In the genomic region with DNA sequence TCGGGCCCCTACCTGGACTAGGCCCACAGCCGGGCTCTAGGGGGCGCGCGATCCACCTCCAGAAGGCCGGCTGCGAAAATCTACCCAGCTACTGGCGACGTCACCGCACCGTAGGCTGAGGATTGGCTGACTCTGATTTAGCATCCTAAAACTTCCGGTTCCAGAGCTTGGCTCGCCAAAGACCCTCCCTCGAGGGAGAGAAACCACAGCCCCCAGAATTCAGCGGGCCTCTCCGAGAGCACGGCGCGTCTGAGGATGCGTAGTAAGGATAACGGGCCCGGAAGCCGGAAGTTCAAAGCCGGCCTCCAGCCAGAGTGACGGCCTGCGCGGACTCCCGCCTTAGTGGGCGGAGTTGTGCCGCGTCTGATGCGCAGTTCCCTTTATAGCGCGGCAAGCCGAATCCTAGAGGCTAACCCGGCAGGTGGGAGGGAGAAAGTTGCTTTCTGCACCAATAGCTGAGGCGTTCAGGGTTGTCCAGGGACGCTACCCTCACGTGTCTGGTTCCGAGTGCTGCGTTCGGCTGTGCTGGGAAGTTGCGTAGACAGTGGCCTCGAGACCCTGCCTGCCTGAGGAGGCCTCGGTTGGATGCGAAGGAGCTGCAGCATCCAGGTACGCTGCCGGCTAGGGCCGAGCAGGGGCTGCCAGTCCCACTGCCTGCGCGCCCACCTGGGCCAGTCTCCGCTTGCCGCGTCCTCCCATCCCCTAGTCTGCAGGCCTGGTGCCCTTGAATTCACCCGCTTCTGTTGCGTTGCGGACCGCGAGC, we compare ENCODE assay signal across 1 cellular context.
A peak's percentile ranks its signal among the peaks of the same experiment; 100 is the strongest.
TF ChIP-seq lines count a peak whose summit lies in the region.

A gene (plus strand): TSS at position 544 of the 763 bp plus-strand sequence. CDS start 7,808 bp downstream, outside the sequence.

TF ChIP-seq in K562, 482 proteins besides CTCF, POLR2A, EP300 and RAD21 (continued from another document and continues in another):
- TF ChIP-seq, protein P1, sequence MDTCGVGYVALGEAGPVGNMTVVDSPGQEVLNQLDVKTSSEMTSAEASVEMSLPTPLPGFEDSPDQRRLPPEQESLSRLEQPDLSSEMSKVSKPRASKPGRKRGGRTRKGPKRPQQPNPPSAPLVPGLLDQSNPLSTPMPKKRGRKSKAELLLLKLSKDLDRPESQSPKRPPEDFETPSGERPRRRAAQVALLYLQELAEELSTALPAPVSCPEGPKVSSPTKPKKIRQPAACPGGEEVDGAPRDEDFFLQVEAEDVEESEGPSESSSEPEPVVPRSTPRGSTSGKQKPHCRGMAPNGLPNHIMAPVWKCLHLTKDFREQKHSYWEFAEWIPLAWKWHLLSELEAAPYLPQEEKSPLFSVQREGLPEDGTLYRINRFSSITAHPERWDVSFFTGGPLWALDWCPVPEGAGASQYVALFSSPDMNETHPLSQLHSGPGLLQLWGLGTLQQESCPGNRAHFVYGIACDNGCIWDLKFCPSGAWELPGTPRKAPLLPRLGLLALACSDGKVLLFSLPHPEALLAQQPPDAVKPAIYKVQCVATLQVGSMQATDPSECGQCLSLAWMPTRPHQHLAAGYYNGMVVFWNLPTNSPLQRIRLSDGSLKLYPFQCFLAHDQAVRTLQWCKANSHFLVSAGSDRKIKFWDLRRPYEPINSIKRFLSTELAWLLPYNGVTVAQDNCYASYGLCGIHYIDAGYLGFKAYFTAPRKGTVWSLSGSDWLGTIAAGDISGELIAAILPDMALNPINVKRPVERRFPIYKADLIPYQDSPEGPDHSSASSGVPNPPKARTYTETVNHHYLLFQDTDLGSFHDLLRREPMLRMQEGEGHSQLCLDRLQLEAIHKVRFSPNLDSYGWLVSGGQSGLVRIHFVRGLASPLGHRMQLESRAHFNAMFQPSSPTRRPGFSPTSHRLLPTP (IDR thresholded peaks at IDR 0.05; ENCODE audit: borderline replicate concordance, extremely low read depth, insufficient read length) = no peak
- no peak for TF ChIP-seq ARID1B (IDR thresholded peaks at IDR 0.05)
- TF ChIP-seq MAFK (IDR thresholded peaks at IDR 0.05; ENCODE audit: low read length) = no peak
- no peak for TF ChIP-seq KLF10 (CRISPR knock-in tag; IDR thresholded peaks at IDR 0.05)
- no peak for TF ChIP-seq ZNF354B (CRISPR knock-in tag; IDR thresholded peaks at IDR 0.05)
- TF ChIP-seq, protein P2, sequence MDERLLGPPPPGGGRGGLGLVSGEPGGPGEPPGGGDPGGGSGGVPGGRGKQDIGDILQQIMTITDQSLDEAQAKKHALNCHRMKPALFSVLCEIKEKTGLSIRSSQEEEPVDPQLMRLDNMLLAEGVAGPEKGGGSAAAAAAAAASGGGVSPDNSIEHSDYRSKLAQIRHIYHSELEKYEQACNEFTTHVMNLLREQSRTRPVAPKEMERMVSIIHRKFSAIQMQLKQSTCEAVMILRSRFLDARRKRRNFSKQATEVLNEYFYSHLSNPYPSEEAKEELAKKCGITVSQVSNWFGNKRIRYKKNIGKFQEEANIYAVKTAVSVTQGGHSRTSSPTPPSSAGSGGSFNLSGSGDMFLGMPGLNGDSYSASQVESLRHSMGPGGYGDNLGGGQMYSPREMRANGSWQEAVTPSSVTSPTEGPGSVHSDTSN (CRISPR knock-in tag; IDR thresholded peaks at IDR 0.05; ENCODE audit: low read depth) = peak; percentile 43; the same call in 1 of the 2 replicates
- TF ChIP-seq, protein P2 (tag; conservative IDR thresholded peaks at IDR 0.05; ENCODE audit: low read depth) = peak; percentile 92
- TF ChIP-seq SIN3A (IDR thresholded peaks at IDR 0.05; ENCODE audit: borderline replicate concordance in 2 of 2, control insufficient read depth in 1 of 2, low read depth in 2 of 2, low read length in 2 of 2) = peak; percentile 58 to 61; a peak in 1 of 4 replicates
- peak; percentile 93 for TF ChIP-seq GABPB1 (CRISPR knock-in tag; IDR thresholded peaks at IDR 0.05)
- TF ChIP-seq, protein P3, sequence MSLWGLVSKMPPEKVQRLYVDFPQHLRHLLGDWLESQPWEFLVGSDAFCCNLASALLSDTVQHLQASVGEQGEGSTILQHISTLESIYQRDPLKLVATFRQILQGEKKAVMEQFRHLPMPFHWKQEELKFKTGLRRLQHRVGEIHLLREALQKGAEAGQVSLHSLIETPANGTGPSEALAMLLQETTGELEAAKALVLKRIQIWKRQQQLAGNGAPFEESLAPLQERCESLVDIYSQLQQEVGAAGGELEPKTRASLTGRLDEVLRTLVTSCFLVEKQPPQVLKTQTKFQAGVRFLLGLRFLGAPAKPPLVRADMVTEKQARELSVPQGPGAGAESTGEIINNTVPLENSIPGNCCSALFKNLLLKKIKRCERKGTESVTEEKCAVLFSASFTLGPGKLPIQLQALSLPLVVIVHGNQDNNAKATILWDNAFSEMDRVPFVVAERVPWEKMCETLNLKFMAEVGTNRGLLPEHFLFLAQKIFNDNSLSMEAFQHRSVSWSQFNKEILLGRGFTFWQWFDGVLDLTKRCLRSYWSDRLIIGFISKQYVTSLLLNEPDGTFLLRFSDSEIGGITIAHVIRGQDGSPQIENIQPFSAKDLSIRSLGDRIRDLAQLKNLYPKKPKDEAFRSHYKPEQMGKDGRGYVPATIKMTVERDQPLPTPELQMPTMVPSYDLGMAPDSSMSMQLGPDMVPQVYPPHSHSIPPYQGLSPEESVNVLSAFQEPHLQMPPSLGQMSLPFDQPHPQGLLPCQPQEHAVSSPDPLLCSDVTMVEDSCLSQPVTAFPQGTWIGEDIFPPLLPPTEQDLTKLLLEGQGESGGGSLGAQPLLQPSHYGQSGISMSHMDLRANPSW (CRISPR knock-in tag; IDR thresholded peaks at IDR 0.05) = no peak
- no peak for TF ChIP-seq ZNF785 (CRISPR knock-in tag; IDR thresholded peaks at IDR 0.05)
- no peak for TF ChIP-seq BACH1 (tag; IDR thresholded peaks at IDR 0.05)
- TF ChIP-seq, protein P4, sequence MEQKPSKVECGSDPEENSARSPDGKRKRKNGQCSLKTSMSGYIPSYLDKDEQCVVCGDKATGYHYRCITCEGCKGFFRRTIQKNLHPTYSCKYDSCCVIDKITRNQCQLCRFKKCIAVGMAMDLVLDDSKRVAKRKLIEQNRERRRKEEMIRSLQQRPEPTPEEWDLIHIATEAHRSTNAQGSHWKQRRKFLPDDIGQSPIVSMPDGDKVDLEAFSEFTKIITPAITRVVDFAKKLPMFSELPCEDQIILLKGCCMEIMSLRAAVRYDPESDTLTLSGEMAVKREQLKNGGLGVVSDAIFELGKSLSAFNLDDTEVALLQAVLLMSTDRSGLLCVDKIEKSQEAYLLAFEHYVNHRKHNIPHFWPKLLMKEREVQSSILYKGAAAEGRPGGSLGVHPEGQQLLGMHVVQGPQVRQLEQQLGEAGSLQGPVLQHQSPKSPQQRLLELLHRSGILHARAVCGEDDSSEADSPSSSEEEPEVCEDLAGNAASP (IDR thresholded peaks at IDR 0.05) = no peak
- no peak for TF ChIP-seq SNRNP70 (optimal IDR thresholded peaks at IDR 0.05; ENCODE audit: low read depth, low read length)
- peak; percentile 87 for TF ChIP-seq ZNF143 (CRISPR knock-in tag; IDR thresholded peaks at IDR 0.05)
- TF ChIP-seq CBX2 (IDR thresholded peaks at IDR 0.05; ENCODE audit: insufficient read depth, low read length, poor library complexity, severe bottlenecking) = no peak
- no peak for TF ChIP-seq ARHGAP35 (IDR thresholded peaks at IDR 0.05; ENCODE audit: partially characterized antibody)
- TF ChIP-seq ZNF184 (CRISPR knock-in tag; IDR thresholded peaks at IDR 0.05) = no peak
- TF ChIP-seq SAFB2 (IDR thresholded peaks at IDR 0.05; ENCODE audit: borderline replicate concordance, low read depth, low read length, severe bottlenecking) = no peak
- no peak for TF ChIP-seq PTTG1 (tag; IDR thresholded peaks at IDR 0.05; ENCODE audit: low read depth)
- TF ChIP-seq, protein P5, sequence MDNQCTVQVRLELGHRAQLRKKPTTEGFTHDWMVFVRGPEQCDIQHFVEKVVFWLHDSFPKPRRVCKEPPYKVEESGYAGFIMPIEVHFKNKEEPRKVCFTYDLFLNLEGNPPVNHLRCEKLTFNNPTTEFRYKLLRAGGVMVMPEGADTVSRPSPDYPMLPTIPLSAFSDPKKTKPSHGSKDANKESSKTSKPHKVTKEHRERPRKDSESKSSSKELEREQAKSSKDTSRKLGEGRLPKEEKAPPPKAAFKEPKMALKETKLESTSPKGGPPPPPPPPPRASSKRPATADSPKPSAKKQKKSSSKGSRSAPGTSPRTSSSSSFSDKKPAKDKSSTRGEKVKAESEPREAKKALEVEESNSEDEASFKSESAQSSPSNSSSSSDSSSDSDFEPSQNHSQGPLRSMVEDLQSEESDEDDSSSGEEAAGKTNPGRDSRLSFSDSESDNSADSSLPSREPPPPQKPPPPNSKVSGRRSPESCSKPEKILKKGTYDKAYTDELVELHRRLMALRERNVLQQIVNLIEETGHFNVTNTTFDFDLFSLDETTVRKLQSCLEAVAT (IDR thresholded peaks at IDR 0.05) = no peak
- TF ChIP-seq BHLHE40 (IDR thresholded peaks at IDR 0.05; ENCODE audit: low read length) = peak; percentile 94
- TF ChIP-seq, protein P6, sequence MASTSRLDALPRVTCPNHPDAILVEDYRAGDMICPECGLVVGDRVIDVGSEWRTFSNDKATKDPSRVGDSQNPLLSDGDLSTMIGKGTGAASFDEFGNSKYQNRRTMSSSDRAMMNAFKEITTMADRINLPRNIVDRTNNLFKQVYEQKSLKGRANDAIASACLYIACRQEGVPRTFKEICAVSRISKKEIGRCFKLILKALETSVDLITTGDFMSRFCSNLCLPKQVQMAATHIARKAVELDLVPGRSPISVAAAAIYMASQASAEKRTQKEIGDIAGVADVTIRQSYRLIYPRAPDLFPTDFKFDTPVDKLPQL (IDR thresholded peaks at IDR 0.05; ENCODE audit: extremely low read depth, insufficient read length) = no peak
- no peak for TF ChIP-seq KHSRP (IDR thresholded peaks at IDR 0.05)
- no peak for TF ChIP-seq POLR3G (IDR thresholded peaks at IDR 0.05; ENCODE audit: extremely low read depth, insufficient read length, insufficient replicate concordance)
- TF ChIP-seq ZNF76 (CRISPR knock-in tag; IDR thresholded peaks at IDR 0.05; ENCODE audit: borderline replicate concordance) = no peak
- TF ChIP-seq, protein P7, sequence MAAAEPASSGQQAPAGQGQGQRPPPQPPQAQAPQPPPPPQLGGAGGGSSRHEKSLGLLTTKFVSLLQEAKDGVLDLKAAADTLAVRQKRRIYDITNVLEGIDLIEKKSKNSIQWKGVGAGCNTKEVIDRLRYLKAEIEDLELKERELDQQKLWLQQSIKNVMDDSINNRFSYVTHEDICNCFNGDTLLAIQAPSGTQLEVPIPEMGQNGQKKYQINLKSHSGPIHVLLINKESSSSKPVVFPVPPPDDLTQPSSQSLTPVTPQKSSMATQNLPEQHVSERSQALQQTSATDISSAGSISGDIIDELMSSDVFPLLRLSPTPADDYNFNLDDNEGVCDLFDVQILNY (CRISPR knock-in tag; IDR thresholded peaks at IDR 0.05) = peak; percentile 60; the same call in 1 of the 2 replicates
- TF ChIP-seq, protein P8, sequence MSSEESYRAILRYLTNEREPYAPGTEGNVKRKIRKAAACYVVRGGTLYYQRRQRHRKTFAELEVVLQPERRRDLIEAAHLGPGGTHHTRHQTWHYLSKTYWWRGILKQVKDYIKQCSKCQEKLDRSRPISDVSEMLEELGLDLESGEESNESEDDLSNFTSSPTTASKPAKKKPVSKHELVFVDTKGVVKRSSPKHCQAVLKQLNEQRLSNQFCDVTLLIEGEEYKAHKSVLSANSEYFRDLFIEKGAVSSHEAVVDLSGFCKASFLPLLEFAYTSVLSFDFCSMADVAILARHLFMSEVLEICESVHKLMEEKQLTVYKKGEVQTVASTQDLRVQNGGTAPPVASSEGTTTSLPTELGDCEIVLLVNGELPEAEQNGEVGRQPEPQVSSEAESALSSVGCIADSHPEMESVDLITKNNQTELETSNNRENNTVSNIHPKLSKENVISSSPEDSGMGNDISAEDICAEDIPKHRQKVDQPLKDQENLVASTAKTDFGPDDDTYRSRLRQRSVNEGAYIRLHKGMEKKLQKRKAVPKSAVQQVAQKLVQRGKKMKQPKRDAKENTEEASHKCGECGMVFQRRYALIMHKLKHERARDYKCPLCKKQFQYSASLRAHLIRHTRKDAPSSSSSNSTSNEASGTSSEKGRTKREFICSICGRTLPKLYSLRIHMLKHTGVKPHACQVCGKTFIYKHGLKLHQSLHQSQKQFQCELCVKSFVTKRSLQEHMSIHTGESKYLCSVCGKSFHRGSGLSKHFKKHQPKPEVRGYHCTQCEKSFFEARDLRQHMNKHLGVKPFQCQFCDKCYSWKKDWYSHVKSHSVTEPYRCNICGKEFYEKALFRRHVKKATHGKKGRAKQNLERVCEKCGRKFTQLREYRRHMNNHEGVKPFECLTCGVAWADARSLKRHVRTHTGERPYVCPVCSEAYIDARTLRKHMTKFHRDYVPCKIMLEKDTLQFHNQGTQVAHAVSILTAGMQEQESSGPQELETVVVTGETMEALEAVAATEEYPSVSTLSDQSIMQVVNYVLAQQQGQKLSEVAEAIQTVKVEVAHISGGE (CRISPR knock-in tag; IDR thresholded peaks at IDR 0.05) = no peak; a peak in 1 of 6 replicates
- TF ChIP-seq LCOR (CRISPR knock-in tag; IDR thresholded peaks at IDR 0.05) = peak; percentile 61; the same call in 1 of the 2 replicates
- no peak for TF ChIP-seq SRSF9 (IDR thresholded peaks at IDR 0.05; ENCODE audit: borderline replicate concordance, low read depth, low read length)
- no peak for TF ChIP-seq ZNF696 (CRISPR knock-in tag; conservative IDR thresholded peaks at IDR 0.05)
- no peak for TF ChIP-seq NFATC3 (IDR thresholded peaks at IDR 0.05)
- no peak for TF ChIP-seq MIER1 (IDR thresholded peaks at IDR 0.05; ENCODE audit: low read depth)
- no peak for TF ChIP-seq RBM25 (IDR thresholded peaks at IDR 0.05; ENCODE audit: low read depth, low read length, severe bottlenecking)
- no peak for TF ChIP-seq ETS2 (tag; IDR thresholded peaks at IDR 0.05; ENCODE audit: borderline replicate concordance, poor library complexity, severe bottlenecking)
- 0 out of 2 replicates have a peak, but pooled peaks have one; percentile 27 for TF ChIP-seq HIVEP1 (CRISPR knock-in tag; IDR thresholded peaks at IDR 0.05)
